ENCODE assay signal across 16 cellular contexts in genomic region chr12:91507754-91508153, GRCh38.
A peak's percentile ranks its signal among the peaks of the same experiment; 100 is the strongest.
DNase-seq lines count a peak whose midpoint lies in the region; ATAC-seq, FAIRE-seq and TF ChIP-seq lines count a peak whose summit lies in the region.
"Had no signal": no experiment of that assay in that cellular context is flagged by ENCODE, and none has a peak within 500 bp of the region (broad histone marks: within the 10 kb centered on the region; RNA-seq: fewer than 3 reads in every experiment).

No MANE protein-coding gene starts in this region.

- no peak overlapping the region for H2AK5ac ChIP-seq in mesenchymal stem cell (ENCODE audit: low read length, severe bottlenecking)

- H3K14ac ChIP-seq in mesenchymal stem cell (ENCODE audit: low read length in 2 of 2), result no peak overlapping the region

- no peak overlapping the region for H3K9ac ChIP-seq in BLaER1
- H3K9ac ChIP-seq in K562 (ENCODE audit: insufficient read depth in 1 of 2, low read depth in 2 of 2, low read length in 2 of 2), result no peak overlapping the region
- H3K9ac ChIP-seq in fibroblast of lung (ENCODE audit: insufficient read depth, low read length), result no peak overlapping the region
- no peak overlapping the region for H3K9ac ChIP-seq in mesenchymal stem cell (ENCODE audit: low read length)

- H3K4me1 ChIP-seq in BLaER1, result 0 out of 2 replicates have a peak, but pooled peaks cover 4% of the 10 kb centered on the region
- H3K4me1 ChIP-seq in K562 (replicated peaks in 1 of 2; ENCODE audit: control insufficient read depth in 2 of 2, insufficient read depth in 2 of 2, low read length in 2 of 2), result no peaks in the 10 kb centered on the region
- no peaks in the 10 kb centered on the region for H3K4me1 ChIP-seq in fibroblast of lung (ENCODE audit: control insufficient read depth, extremely low read depth, insufficient read depth, low read length)
- H3K4me1 ChIP-seq in mesenchymal stem cell (ENCODE audit: control insufficient read depth, insufficient read depth, low read depth, low read length), result no peaks in the 10 kb centered on the region

- FAIRE-seq in K562 (lab: Jason Lieb, UNC), result no peak
- FAIRE-seq: A204.1 had no signal

- no peak overlapping the region for H3K23ac ChIP-seq in mesenchymal stem cell (ENCODE audit: low read length in 2 of 2)

- DNase-seq in K562 (ENCODE audit: extremely low read depth in 1 of 4, low spot score in 3 of 4) (no peak), fibroblast of lung (ENCODE audit: low read depth in 2 of 2) (peak; percentile 6 to 41), mesenchymal stem cell (peak; percentile 33), ureter (ENCODE audit: low spot score) (no peak), left lobe of liver (ENCODE audit: low spot score) (no peak)
- DNase-seq: H7, NCI-H1694, NCI-H2171, NCI-H446 treated with DMSO at 0.1 percent for 48 hours, NCI-H774, Right ventricle myocardium superior had no signal

- H2BK12ac ChIP-seq in mesenchymal stem cell (ENCODE audit: low read length in 2 of 2), result no peak overlapping the region

- POLR2A ChIA-PET in K562 (lab: Yijun Ruan, JAX), result interaction anchor here (1.7 kb wide), 1 partner anchor 12 kb away, joined by 7 read pairs; no protein-coding TSS in a partner anchor

- intact Hi-C loops in K562 (cut with micrococcal nuclease), result no loop called here

- no peak for TF ChIP-seq EP300 in K562 (IDR thresholded peaks at IDR 0.05; ENCODE audit: low read length)

- no peaks in the 10 kb centered on the region for H3K9me3 ChIP-seq in BLaER1
- no peaks in the 10 kb centered on the region; the same call in none of the 2 replicates for H3K9me3 ChIP-seq in K562 (replicated peaks; ENCODE audit: control insufficient read depth, insufficient read depth, low read depth, low read length)
- H3K9me3 ChIP-seq in fibroblast of lung (ENCODE audit: control insufficient read depth, insufficient read depth, low read depth, low read length), result no peaks in the 10 kb centered on the region
- no peaks in the 10 kb centered on the region for H3K9me3 ChIP-seq in mesenchymal stem cell (ENCODE audit: control insufficient read depth, low read length)

- H2BK120ac ChIP-seq in mesenchymal stem cell (ENCODE audit: low read depth, low read length), result no peak overlapping the region

- WGBS in K562 (ENCODE audit: insufficient coverage, low coverage, missing lambda C conversion rate), result 24% methylated on average over 1 of the region's 1 CpG
- 91% methylated on average over 1 of the region's 1 CpG for WGBS in mesenchymal stem cell

- peak overlapping the region; percentile 8; the same call in 1 of the 2 replicates for H3K4me2 ChIP-seq in BLaER1
- no peak overlapping the region for H3K4me2 ChIP-seq in K562 (ENCODE audit: insufficient read depth, low read length)
- no peak overlapping the region for H3K4me2 ChIP-seq in fibroblast of lung (ENCODE audit: extremely low read depth, insufficient read depth, low read length)
- H3K4me2 ChIP-seq in mesenchymal stem cell (ENCODE audit: low read length, poor library complexity, severe bottlenecking), result no peak overlapping the region

- no peak overlapping the region for H3K18ac ChIP-seq in mesenchymal stem cell (ENCODE audit: low read depth in 1 of 2, low read length in 2 of 2)

- no peaks in the 10 kb centered on the region for H3K9me1 ChIP-seq in K562 (ENCODE audit: control insufficient read depth, insufficient read depth, low read length)

- no peak overlapping the region for H2BK15ac ChIP-seq in mesenchymal stem cell (ENCODE audit: low read depth, poor library complexity, severe bottlenecking)

- H2AFZ ChIP-seq in K562 (ENCODE audit: low read depth, low read length) (no peak overlapping the region), fibroblast of lung (ENCODE audit: low read length) (no peak overlapping the region), mesenchymal stem cell (ENCODE audit: low read depth, low read length) (no peak overlapping the region)

- no peak overlapping the region for H4K91ac ChIP-seq in mesenchymal stem cell (ENCODE audit: low read length)

- no peak overlapping the region for H3K4me3 ChIP-seq in BLaER1
- no peak overlapping the region for H3K4me3 ChIP-seq in K562
- no peak overlapping the region for H3K4me3 ChIP-seq in fibroblast of lung (replicated peaks in 1 of 4; ENCODE audit: control extremely low read depth in 1 of 4, insufficient read depth in 1 of 4, low read depth in 3 of 4, low read length in 4 of 4)
- no peak overlapping the region for H3K4me3 ChIP-seq in mesenchymal stem cell (ENCODE audit: insufficient read depth in 1 of 2, low read depth in 1 of 2, low read length in 2 of 2)

- H2BK5ac ChIP-seq in mesenchymal stem cell (ENCODE audit: low read depth, low read length, poor library complexity, severe bottlenecking), result no peak overlapping the region

- H3K27ac ChIP-seq in BLaER1 (no peak overlapping the region), K562 (ENCODE audit: extremely low read depth, low read depth, low read length) (no peak overlapping the region), fibroblast of lung (ENCODE audit: insufficient read depth, low read length) (no peak overlapping the region), mesenchymal stem cell (ENCODE audit: low read length, poor library complexity, severe bottlenecking) (no peak overlapping the region)
- H3K27ac ChIP-seq: C4-2B had no signal

- no peak for TF ChIP-seq RAD21 in K562 (CRISPR knock-in tag; conservative IDR thresholded peaks at IDR 0.05 in 1 of 2, IDR thresholded peaks at IDR 0.05 in 1 of 2)

- no peak for ATAC-seq in K562
- ATAC-seq in left lobe of liver, result no peak
- ATAC-seq in HG03378 (IDR thresholded peaks at IDR 0.05; ENCODE audit: unreplicated experiment), result no peak
- ATAC-seq in HG03135 (IDR thresholded peaks at IDR 0.05; ENCODE audit: unreplicated experiment), result no peak

- BruUV-seq in K562 (replicated peaks; lab: Mats Ljungman, UMichigan), result no TSS peak

- no peaks in the 10 kb centered on the region for H3K27me3 ChIP-seq in BLaER1
- no peaks in the 10 kb centered on the region for H3K27me3 ChIP-seq in K562 (ENCODE audit: control insufficient read depth in 2 of 2, insufficient read depth in 2 of 2, low read length in 2 of 2)
- no peaks in the 10 kb centered on the region for H3K27me3 ChIP-seq in fibroblast of lung (ENCODE audit: control insufficient read depth, insufficient read depth, low read length)
- H3K27me3 ChIP-seq in mesenchymal stem cell (ENCODE audit: control insufficient read depth in 1 of 2, insufficient read depth in 1 of 2, low read length in 2 of 2), result no peaks in the 10 kb centered on the region

- TF ChIP-seq CTCF in K562 (IDR thresholded peaks at IDR 0.05 in 2 of 3, conservative IDR thresholded peaks at IDR 0.05 in 1 of 3; ENCODE audit: insufficient read depth in 2 of 3, low read depth in 1 of 3, low read length in 3 of 3) (no peak), fibroblast of lung (conservative IDR thresholded peaks at IDR 0.05 in 1 of 2, IDR thresholded peaks at IDR 0.05 in 1 of 2; ENCODE audit: low read depth in 1 of 2, low read length in 2 of 2) (no peak)

- H3K4ac ChIP-seq in mesenchymal stem cell (ENCODE audit: low read depth in 1 of 2, low read length in 2 of 2), result no peak overlapping the region

- H4K20me1 ChIP-seq in BLaER1, result no peaks in the 10 kb centered on the region
- no peaks in the 10 kb centered on the region for H4K20me1 ChIP-seq in K562 (replicated peaks; ENCODE audit: control insufficient read depth, insufficient read depth, low read length)
- H4K20me1 ChIP-seq in fibroblast of lung (ENCODE audit: control insufficient read depth, extremely low read depth, insufficient read depth, low read length), result no peaks in the 10 kb centered on the region

- in situ Hi-C loops in K562 (cut with MboI), result no loop called here

- no peaks in the 10 kb centered on the region for H3K79me1 ChIP-seq in mesenchymal stem cell (replicated peaks; ENCODE audit: low read length, poor library complexity, severe bottlenecking)

- H3K36me3 ChIP-seq in BLaER1 (no peaks in the 10 kb centered on the region), K562 (ENCODE audit: control insufficient read depth, insufficient read depth, low read length) (peaks cover 17% of the 10 kb centered on the region), fibroblast of lung (ENCODE audit: control insufficient read depth, insufficient read depth, low read length) (no peaks in the 10 kb centered on the region), mesenchymal stem cell (ENCODE audit: control insufficient read depth in 1 of 2, insufficient read depth in 2 of 2, low read depth in 1 of 2, low read length in 2 of 2) (no peaks in the 10 kb centered on the region)

- CTCF ChIA-PET in K562 (lab: Yijun Ruan, JAX; ENCODE audit: low intra/inter-chr PET ratio), result no interaction called here

- TF ChIP-seq POLR2A in K562 (conservative IDR thresholded peaks at IDR 0.05), result no peak

- no peak overlapping the region for H4K8ac ChIP-seq in mesenchymal stem cell (ENCODE audit: low read length)

- no peaks in the 10 kb centered on the region for H3K79me2 ChIP-seq in K562 (ENCODE audit: control insufficient read depth, insufficient read depth, low read length)
- H3K79me2 ChIP-seq in fibroblast of lung (ENCODE audit: control insufficient read depth, insufficient read depth, low read length), result no peaks in the 10 kb centered on the region

TF ChIP-seq in K562, 482 proteins besides CTCF, POLR2A, EP300 and RAD21:
- TF ChIP-seq, protein P1, sequence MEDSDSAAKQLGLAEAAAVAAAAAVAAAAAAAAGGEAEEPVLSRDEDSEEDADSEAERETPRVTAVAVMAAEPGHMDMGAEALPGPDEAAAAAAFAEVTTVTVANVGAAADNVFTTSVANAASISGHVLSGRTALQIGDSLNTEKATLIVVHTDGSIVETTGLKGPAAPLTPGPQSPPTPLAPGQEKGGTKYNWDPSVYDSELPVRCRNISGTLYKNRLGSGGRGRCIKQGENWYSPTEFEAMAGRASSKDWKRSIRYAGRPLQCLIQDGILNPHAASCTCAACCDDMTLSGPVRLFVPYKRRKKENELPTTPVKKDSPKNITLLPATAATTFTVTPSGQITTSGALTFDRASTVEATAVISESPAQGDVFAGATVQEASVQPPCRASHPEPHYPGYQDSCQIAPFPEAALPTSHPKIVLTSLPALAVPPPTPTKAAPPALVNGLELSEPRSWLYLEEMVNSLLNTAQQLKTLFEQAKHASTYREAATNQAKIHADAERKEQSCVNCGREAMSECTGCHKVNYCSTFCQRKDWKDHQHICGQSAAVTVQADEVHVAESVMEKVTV (CRISPR knock-in tag; IDR thresholded peaks at IDR 0.05), result peak; percentile 12; the same call in 1 of the 2 replicates
- TF ChIP-seq ZKSCAN1 (IDR thresholded peaks at IDR 0.05; ENCODE audit: low read depth, low read length), result no peak
TF ChIP-seq in K562: peak in this region for 1.

Comparison
In these comparisons a context has a peak if more than half of its experiments do, and no peak if none do; other contexts are left out.
1. DNase-seq: peak in fibroblast of lung (2 of 2) and mesenchymal stem cell (single experiment); none in K562 (0 of 4), ureter (single experiment) and left lobe of liver (single experiment).